1 cellular context compared by ENCODE assay signal in the genomic region with DNA sequence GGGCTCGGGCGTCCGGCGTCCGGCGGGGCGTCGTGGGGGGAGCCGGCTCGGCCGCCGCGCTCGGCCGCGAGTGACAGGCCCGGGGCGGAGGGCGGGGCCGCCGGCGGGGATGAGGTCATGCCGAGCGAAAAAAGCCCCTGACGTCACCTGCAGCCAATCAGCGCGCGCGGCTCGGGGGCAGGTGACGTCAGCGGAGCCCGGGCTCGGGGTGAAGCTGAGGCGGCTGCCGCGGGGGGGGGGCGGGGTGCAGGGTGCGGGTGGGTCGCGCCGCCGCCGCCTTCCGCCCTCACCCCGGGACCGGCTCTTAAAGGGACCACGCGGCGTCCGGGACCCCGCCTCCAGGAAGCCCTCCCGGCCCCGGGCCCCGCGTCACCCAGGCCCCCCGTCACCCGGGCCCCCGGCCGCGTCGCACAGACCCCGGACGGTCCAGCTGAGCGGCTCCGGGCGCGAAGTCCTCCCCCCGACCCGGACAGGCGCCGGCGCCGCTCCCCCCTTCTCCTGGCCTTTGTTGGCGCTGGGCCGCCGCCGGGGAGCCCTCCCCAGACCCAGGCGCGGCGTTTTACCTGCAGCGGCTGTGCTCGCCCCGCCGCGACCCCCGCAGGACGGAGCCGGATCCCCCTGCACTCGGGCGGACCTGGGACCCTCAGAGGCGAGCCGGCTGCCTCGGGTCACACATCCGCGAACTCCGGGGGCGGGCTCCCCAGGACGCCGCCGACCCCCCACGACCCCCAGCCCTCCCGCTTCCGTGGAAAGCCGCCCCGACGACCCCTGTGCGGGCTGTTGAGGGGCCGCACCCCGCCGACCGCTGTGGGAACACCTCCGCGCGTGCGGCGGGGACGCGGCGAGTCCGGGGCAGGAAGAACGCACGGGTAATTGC.
TF ChIP-seq lines count a peak whose summit lies in the region.

A gene with protein sequence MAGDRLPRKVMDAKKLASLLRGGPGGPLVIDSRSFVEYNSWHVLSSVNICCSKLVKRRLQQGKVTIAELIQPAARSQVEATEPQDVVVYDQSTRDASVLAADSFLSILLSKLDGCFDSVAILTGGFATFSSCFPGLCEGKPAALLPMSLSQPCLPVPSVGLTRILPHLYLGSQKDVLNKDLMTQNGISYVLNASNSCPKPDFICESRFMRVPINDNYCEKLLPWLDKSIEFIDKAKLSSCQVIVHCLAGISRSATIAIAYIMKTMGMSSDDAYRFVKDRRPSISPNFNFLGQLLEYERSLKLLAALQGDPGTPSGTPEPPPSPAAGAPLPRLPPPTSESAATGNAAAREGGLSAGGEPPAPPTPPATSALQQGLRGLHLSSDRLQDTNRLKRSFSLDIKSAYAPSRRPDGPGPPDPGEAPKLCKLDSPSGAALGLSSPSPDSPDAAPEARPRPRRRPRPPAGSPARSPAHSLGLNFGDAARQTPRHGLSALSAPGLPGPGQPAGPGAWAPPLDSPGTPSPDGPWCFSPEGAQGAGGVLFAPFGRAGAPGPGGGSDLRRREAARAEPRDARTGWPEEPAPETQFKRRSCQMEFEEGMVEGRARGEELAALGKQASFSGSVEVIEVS (minus strand): TSS at position 72 of the 877 bp plus-strand sequence. CDS start 6,445 bp downstream, outside the sequence.

TF ChIP-seq in IMR-90, 13 proteins besides CTCF, POLR2A, EP300 and RAD21:
- TF ChIP-seq RFX5 (IDR thresholded peaks at IDR 0.05; ENCODE audit: low read depth, low read length) (no peak), RCOR1 (IDR thresholded peaks at IDR 0.05; ENCODE audit: insufficient replicate concordance, low read length) (no peak), FOS (IDR thresholded peaks at IDR 0.05; ENCODE audit: low read depth, low read length) (peak; percentile 48; the same call in 1 of the 2 replicates), MAZ (IDR thresholded peaks at IDR 0.05; ENCODE audit: borderline replicate concordance, low read depth, low read length) (peak; percentile 77; the same call in 1 of the 2 replicates)
- TF ChIP-seq, protein P1, sequence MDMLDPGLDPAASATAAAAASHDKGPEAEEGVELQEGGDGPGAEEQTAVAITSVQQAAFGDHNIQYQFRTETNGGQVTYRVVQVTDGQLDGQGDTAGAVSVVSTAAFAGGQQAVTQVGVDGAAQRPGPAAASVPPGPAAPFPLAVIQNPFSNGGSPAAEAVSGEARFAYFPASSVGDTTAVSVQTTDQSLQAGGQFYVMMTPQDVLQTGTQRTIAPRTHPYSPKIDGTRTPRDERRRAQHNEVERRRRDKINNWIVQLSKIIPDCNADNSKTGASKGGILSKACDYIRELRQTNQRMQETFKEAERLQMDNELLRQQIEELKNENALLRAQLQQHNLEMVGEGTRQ (IDR thresholded peaks at IDR 0.05; ENCODE audit: low read depth, low read length): peak; percentile 29; the same call in 1 of the 2 replicates
